8 cellular contexts compared by ENCODE assay signal in genomic region chr2:44087714-44088092, GRCh38.
DNase-seq lines count a peak whose midpoint lies in the region; TF ChIP-seq lines count a peak whose summit lies in the region.

No MANE protein-coding gene starts in this region.

- no peak overlapping the region for H4K91ac ChIP-seq in neuronal stem cell (ENCODE audit: low read depth, low read length, poor library complexity)

- H3K4me3 Mint-ChIP-seq in CD14-positive monocyte (peak overlapping the region; percentile 64 to 81), endothelial cell (ENCODE audit: unreplicated experiment) (peak overlapping the region; percentile 90)

- H3K27ac Mint-ChIP-seq in CD14-positive monocyte = peak overlapping the region in 6 of 7 donors; percentile 8 to 90 (median 71)
- H3K27ac Mint-ChIP-seq in endothelial cell (ENCODE audit: unreplicated experiment) = peak overlapping the region; percentile 62

- H3K4me3 ChIP-seq in OCI-LY3 (ENCODE audit: low read length) = peak overlapping the region; percentile 80
- H3K4me3 ChIP-seq in neuronal stem cell (ENCODE audit: low read length in 2 of 2) = peak overlapping the region in 1 of 2 donors; percentile 45

- H3K4me2 ChIP-seq in OCI-LY3 (ENCODE audit: low read length) (peak overlapping the region; percentile 83), neuronal stem cell (ENCODE audit: insufficient read depth, low read length, poor library complexity, severe bottlenecking) (no peak overlapping the region)

- H2BK15ac ChIP-seq in neuronal stem cell (ENCODE audit: low read length) = no peak overlapping the region

- intact Hi-C loops in CD14-positive monocyte (cut with micrococcal nuclease) = loop anchor here in 1 of 2 donors (5.0 to 10.0 kb wide), 2 partner anchors 80 to 257 kb away; partner anchors contain the start of gene PPM1B

- no peak overlapping the region for H2BK120ac ChIP-seq in neuronal stem cell (ENCODE audit: low read depth, low read length)

- no peak overlapping the region for H3K27ac ChIP-seq in OCI-LY3 (ENCODE audit: low read length)
- no peak overlapping the region for H3K27ac ChIP-seq in neuronal stem cell (replicated peaks; ENCODE audit: low read length)

- no peak overlapping the region for H4K8ac ChIP-seq in neuronal stem cell (ENCODE audit: low read depth, low read length)

- H3K36me3 ChIP-seq in OCI-LY3 (replicated peaks; ENCODE audit: low read depth, low read length) (no peaks in the 10 kb centered on the region), neuronal stem cell (replicated peaks in 1 of 2; ENCODE audit: control insufficient read depth in 2 of 2, insufficient read depth in 2 of 2, low read length in 2 of 2) (no peaks in the 10 kb centered on the region)

- TF ChIP-seq CTCF in CD14-positive monocyte (IDR thresholded peaks at IDR 0.05) (no peak), OCI-LY3 (IDR thresholded peaks at IDR 0.05; ENCODE audit: low read depth, low read length) (no peak), endothelial cell (IDR thresholded peaks at IDR 0.05; ENCODE audit: unreplicated experiment) (no peak)

- H4K20me1 ChIP-seq in OCI-LY3 (ENCODE audit: insufficient read depth, low read length) = no peaks in the 10 kb centered on the region

- no peak overlapping the region for H3K4ac ChIP-seq in neuronal stem cell (ENCODE audit: low read length)

- H3K18ac ChIP-seq in neuronal stem cell (ENCODE audit: low read length) = no peak overlapping the region

- H2BK12ac ChIP-seq in neuronal stem cell (ENCODE audit: low read length) = no peak overlapping the region

- H3K27me3 Mint-ChIP-seq in CD14-positive monocyte (ENCODE audit: low read depth in 3 of 3) = peaks cover 0 to 7% (median 2%) of the 10 kb centered on the region in 3 donors
- H3K27me3 Mint-ChIP-seq in endothelial cell (ENCODE audit: unreplicated experiment) = peaks cover 2% of the 10 kb centered on the region

- H3K79me1 ChIP-seq in neuronal stem cell (ENCODE audit: low read depth, low read length) = no peaks in the 10 kb centered on the region

- H3K4me1 ChIP-seq in OCI-LY3 (ENCODE audit: low read length) (peaks cover 24% of the 10 kb centered on the region), neuronal stem cell (ENCODE audit: control insufficient read depth in 2 of 2, insufficient read depth in 1 of 2, low read depth in 1 of 2, low read length in 2 of 2) (peaks cover 2 to 7% of the 10 kb centered on the region in 2 donors)

- no CpG with 5 or more reads among the region's 4 CpGs for whole genome bisulfite sequencing in neuronal stem cell (ENCODE audit: extremely low coverage in 2 of 2, insufficient read length in 2 of 2, insufficient replicate concordance in 1 of 2), 2 donors

- peak overlapping the region; percentile 51 for H3K9ac ChIP-seq in OCI-LY3 (ENCODE audit: low read length)
- no peak overlapping the region for H3K9ac ChIP-seq in neuronal stem cell (ENCODE audit: low read depth, low read length, poor library complexity)

- no peak for DNase-seq in CD14-positive monocyte (ENCODE audit: low spot score)
- no peak for DNase-seq in endothelial cell (ENCODE audit: low spot score)
- DNase-seq in neuronal stem cell (ENCODE audit: low spot score) = no peak
- DNase-seq in SHP77 treated with DMSO at 0.1 percent for 48 hours (lab: John Stamatoyannopoulos, UW) = no peak
- DNase-seq in NOMO-1 treated with dmso at 0.1 percent for 144 hours (lab: John Stamatoyannopoulos, UW; ENCODE audit: unreplicated experiment) = no peak
- DNase-seq in HuH-7 (ENCODE audit: low spot score) = no peak
- DNase-seq in kidney tubule cell (ENCODE audit: low spot score) = no peak

- no peaks in the 10 kb centered on the region for H3K9me3 Mint-ChIP-seq in CD14-positive monocyte
- H3K9me3 Mint-ChIP-seq in endothelial cell (ENCODE audit: unreplicated experiment) = no peaks in the 10 kb centered on the region

- H2AFZ ChIP-seq in OCI-LY3 (ENCODE audit: low read depth, low read length) (peak overlapping the region; percentile 99), neuronal stem cell (ENCODE audit: low read length) (peak overlapping the region; percentile 91)

- H2BK5ac ChIP-seq in neuronal stem cell (ENCODE audit: low read length) = no peak overlapping the region

- H3K14ac ChIP-seq in neuronal stem cell (ENCODE audit: low read length) = no peak overlapping the region

- H2AK5ac ChIP-seq in neuronal stem cell (ENCODE audit: low read depth, low read length) = no peak overlapping the region

- peaks cover 27% of the 10 kb centered on the region for H3K4me1 Mint-ChIP-seq in CD14-positive monocyte
- H3K4me1 Mint-ChIP-seq in endothelial cell (ENCODE audit: unreplicated experiment) = peaks cover 32% of the 10 kb centered on the region

- H3K79me2 ChIP-seq in OCI-LY3 (ENCODE audit: low read length) = no peaks in the 10 kb centered on the region

- H3K36me3 Mint-ChIP-seq in CD14-positive monocyte (no peaks in the 10 kb centered on the region), endothelial cell (ENCODE audit: low read depth, unreplicated experiment) (no peaks in the 10 kb centered on the region)

- H3K23ac ChIP-seq in neuronal stem cell (ENCODE audit: low read depth, low read length, poor library complexity) = no peak overlapping the region

- no peaks in the 10 kb centered on the region for H3K9me3 ChIP-seq in OCI-LY3 (ENCODE audit: insufficient read depth, low read length)
- H3K9me3 ChIP-seq in neuronal stem cell (replicated peaks in 1 of 2; ENCODE audit: control insufficient read depth in 2 of 2, insufficient read depth in 1 of 2, low read depth in 1 of 2, low read length in 2 of 2) = no peaks in the 10 kb centered on the region

- H3K27me3 ChIP-seq in OCI-LY3 (ENCODE audit: low read depth, low read length) (no peaks in the 10 kb centered on the region), neuronal stem cell (ENCODE audit: control insufficient read depth in 3 of 3, insufficient read depth in 3 of 3, low read depth in 1 of 3, low read length in 3 of 3) (peaks cover 0 to 24% (median 0%) of the 10 kb centered on the region in 3 experiments)
